8 cellular contexts compared by ENCODE assay signal in the genomic region with DNA sequence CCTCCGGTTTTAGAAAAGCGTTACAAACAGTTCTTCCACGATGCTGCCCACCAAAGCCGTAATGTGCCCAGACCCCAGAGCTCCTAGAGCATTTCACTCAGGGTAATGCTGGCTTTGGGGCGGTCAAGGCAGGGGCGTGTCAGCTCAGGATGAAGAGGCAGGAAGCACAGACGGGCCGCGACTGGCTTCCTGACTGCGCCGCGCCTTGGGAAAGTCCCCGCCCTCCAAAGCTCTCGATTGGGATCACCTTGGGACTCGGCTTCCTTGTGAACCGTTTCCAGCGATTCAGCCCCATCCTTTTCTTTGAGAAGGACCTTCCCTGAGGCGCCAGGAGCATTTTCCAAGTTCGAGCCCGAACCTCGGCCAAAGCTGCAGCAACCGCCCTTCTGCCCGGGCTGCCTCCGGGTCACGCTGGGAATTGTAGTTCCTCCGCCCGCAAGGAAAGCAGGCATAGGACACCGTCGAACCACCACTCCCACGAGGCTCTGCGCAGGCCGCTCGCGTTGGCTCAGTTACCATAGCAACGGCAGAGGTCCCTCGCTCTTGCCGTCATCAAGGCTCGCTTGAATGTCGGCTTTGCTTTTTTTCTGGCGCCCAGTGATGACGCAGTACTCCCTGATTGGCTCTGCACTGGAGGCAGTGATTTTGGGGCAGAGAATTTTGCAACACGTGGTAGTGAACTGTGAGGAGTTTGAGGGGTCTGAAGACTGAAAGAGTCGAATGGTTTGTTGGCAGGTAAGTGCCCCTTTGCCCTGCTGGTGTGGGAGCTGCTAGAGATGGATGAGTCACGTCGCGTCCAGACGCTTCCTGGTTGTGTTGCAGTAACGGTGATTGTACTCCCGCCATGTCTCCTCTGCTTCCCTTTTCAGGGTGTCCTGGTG. TPM values are rescaled to one million over a fixed set of nuclear protein-coding genes. Genes with fewer than 3 reads are reported as not detected.
DNase-seq lines count a peak whose midpoint lies in the region; ATAC-seq and TF ChIP-seq lines count a peak whose summit lies in the region.

Gene CCDC191 (minus strand): TSS at position 397 of the 881 bp plus-strand sequence. CDS start 60 bp downstream, at position 337.
Gene QTRT2 (plus strand): TSS at position 608 of the 881 bp plus-strand sequence. CDS start 8,521 bp downstream, outside the sequence.

- H3K9ac ChIP-seq in IMR-90 (ENCODE audit: low read depth, low read length) = peak within 1 kb of the TSS; percentile 78

- H4K20me1 ChIP-seq in IMR-90 (ENCODE audit: insufficient read depth, low read length) = no peaks in the 10 kb centered on the region
- H4K20me1 ChIP-seq in OCI-LY7 (ENCODE audit: insufficient read depth, low read length) = peaks cover 6% of the 10 kb centered on the region; the same call in 1 of the 2 replicates

- TF ChIP-seq CTCF in IMR-90 (conservative IDR thresholded peaks at IDR 0.05; ENCODE audit: low read depth, low read length) = no peak
- no peak for TF ChIP-seq CTCF in OCI-LY7 (conservative IDR thresholded peaks at IDR 0.05; ENCODE audit: low read length)

- H2AFZ ChIP-seq in IMR-90 (replicated peaks; ENCODE audit: low read length, poor library complexity) (peak within 1 kb of the TSS; percentile 99), OCI-LY7 (ENCODE audit: low read length) (peak within 1 kb of the TSS; percentile 89)

- no peak within 1 kb of the TSS for H2AK5ac ChIP-seq in IMR-90 (ENCODE audit: low read depth, low read length)

- POLR2A ChIA-PET in IMR-90 (lab: Charles Lee; ENCODE audit: unreplicated experiment) = no interaction called here
- POLR2A ChIA-PET in OCI-LY7 (lab: Charles Lee) = interaction anchor here (0.5 to 2.6 kb wide), 17 partner anchors 9 to 395 kb away, joined by 3 to 14 read pairs (median 3); no protein-coding TSS in a partner anchor

- DNase-seq in DMS114 treated with DMSO at 0.1 percent for 48 hours (lab: John Stamatoyannopoulos, UW; ENCODE audit: unreplicated experiment) = peak; percentile 98
- DNase-seq in IMR-90 = peak; percentile 99
- peak; percentile 100 for DNase-seq in OCI-LY7 (ENCODE audit: low spot score)
- peak; percentile 99 for DNase-seq in activated T-cell treated with anti-CD3 and anti-CD28 coated beads for 4 hours
- DNase-seq in epithelial cell of prostate (ENCODE audit: low read depth, low spot score) = peak; percentile 97
- DNase-seq in stimulated activated CD8-positive, alpha-beta memory T cell treated with anti-CD3 and anti-CD28 coated beads, Interleukin-2, amount 100 ng/mL, for 48 hours (ENCODE audit: low read depth in 2 of 2) = peak; percentile 91 to 97

- H3K18ac ChIP-seq in IMR-90 (ENCODE audit: low read depth, low read length) = peak within 1 kb of the TSS; percentile 67

- H3K27ac ChIP-seq in IMR-90 (ENCODE audit: insufficient read depth, low read length) (peak within 1 kb of the TSS; percentile 70), OCI-LY7 (ENCODE audit: low read depth, low read length, poor library complexity, severe bottlenecking) (peak within 1 kb of the TSS; percentile 69), epithelial cell of prostate (peak within 1 kb of the TSS; percentile 84)

- peak within 1 kb of the TSS; percentile 88 for H2BK120ac ChIP-seq in IMR-90 (ENCODE audit: low read depth, low read length)

- no peaks in the 10 kb centered on the region for H3K36me3 ChIP-seq in IMR-90 (ENCODE audit: control insufficient read depth, insufficient read depth, low read length)
- peaks cover 31% of the 10 kb centered on the region for H3K36me3 ChIP-seq in OCI-LY7 (ENCODE audit: insufficient read depth, low read length)

- H3K9me3 ChIP-seq in IMR-90 (ENCODE audit: control insufficient read depth, insufficient read depth, low read length) (no peaks in the 10 kb centered on the region), OCI-LY7 (ENCODE audit: low read length) (no peaks in the 10 kb centered on the region), mononuclear cell (ENCODE audit: low read depth, low read length) (no peaks in the 10 kb centered on the region)

- peak within 1 kb of the TSS; percentile 86 for H3K23ac ChIP-seq in IMR-90 (ENCODE audit: low read depth, low read length)

- CTCF ChIA-PET in IMR-90 (lab: Yijun Ruan, JAX) = no interaction called here
- CTCF ChIA-PET in OCI-LY7 (lab: Charles Lee; ENCODE audit: unreplicated experiment) = interaction anchor here (0.6 to 1.0 kb wide), 3 partner anchors 51 to 76 kb away, joined by 3 read pairs; no protein-coding TSS in a partner anchor

- H4K91ac ChIP-seq in IMR-90 (ENCODE audit: insufficient read depth, low read depth, low read length) = peak within 1 kb of the TSS; percentile 90

- H3K27me3 ChIP-seq in IMR-90 (ENCODE audit: control insufficient read depth, insufficient read depth, low read length) (no peaks in the 10 kb centered on the region), mononuclear cell (ENCODE audit: insufficient read depth, low read length) (no peaks in the 10 kb centered on the region)

- H4K5ac ChIP-seq in IMR-90 (ENCODE audit: low read depth, low read length) = peak within 1 kb of the TSS; percentile 86

- BruUV-seq in IMR-90 (replicated peaks; lab: Mats Ljungman, UMichigan) (no TSS peak), OCI-LY7 (replicated peaks; lab: Mats Ljungman, UMichigan) (no TSS peak)

- H3K4ac ChIP-seq in IMR-90 (ENCODE audit: low read depth, low read length) = peak within 1 kb of the TSS; percentile 91

- H3K79me1 ChIP-seq in IMR-90 (ENCODE audit: low read depth in 1 of 2, low read length in 2 of 2) = peaks cover 13 to 38% of the 10 kb centered on the region in 2 experiments; a peak in 2 of 4 replicates

- H3K4me2 ChIP-seq in IMR-90 (ENCODE audit: low read depth, low read length) (peak within 1 kb of the TSS; percentile 79), OCI-LY7 (ENCODE audit: low read length) (peak within 1 kb of the TSS; percentile 93)

- no peaks in the 10 kb centered on the region for H3K4me1 ChIP-seq in IMR-90 (ENCODE audit: control insufficient read depth, insufficient read depth, low read length)
- H3K4me1 ChIP-seq in OCI-LY7 (ENCODE audit: insufficient read depth, low read length, poor library complexity, severe bottlenecking) = peaks cover 40% of the 10 kb centered on the region
- H3K4me1 ChIP-seq in mononuclear cell (ENCODE audit: insufficient read depth, low read length) = peaks cover 35% of the 10 kb centered on the region

- peak within 1 kb of the TSS; percentile 60; the same call in 1 of the 2 replicates for H2BK20ac ChIP-seq in IMR-90 (ENCODE audit: low read depth, low read length)

- peak within 1 kb of the TSS; percentile 76 for H2AK9ac ChIP-seq in IMR-90 (replicated peaks; ENCODE audit: low read depth, low read length, poor library complexity)

- no peaks in the 10 kb centered on the region for H3K9me1 ChIP-seq in IMR-90 (ENCODE audit: insufficient read depth, low read length)

- in situ Hi-C loops in IMR-90 (cut with MboI; ENCODE audit: low sequenced_read_pairs) = no loop called here

- peak within 1 kb of the TSS; percentile 74 for H3K56ac ChIP-seq in IMR-90 (ENCODE audit: extremely low read depth, insufficient read depth, low read length)

- peaks cover 46% of the 10 kb centered on the region for H3K79me2 ChIP-seq in OCI-LY7 (ENCODE audit: insufficient read depth, low read depth, low read length)

- no peak for TF ChIP-seq RAD21 in IMR-90 (IDR thresholded peaks at IDR 0.05; ENCODE audit: low read length)

- H2BK5ac ChIP-seq in IMR-90 (ENCODE audit: low read depth, low read length, poor library complexity, severe bottlenecking) = peak within 1 kb of the TSS; percentile 73

- peak within 1 kb of the TSS; percentile 68 to 98 for H4K8ac ChIP-seq in IMR-90 (ENCODE audit: low read depth in 2 of 2, low read length in 2 of 2)

- 0% methylated on average over 26 of the region's 49 CpGs; no CpG with 5 or more reads in 1 of the 2 experiments for WGBS in IMR-90 (ENCODE audit: extremely low coverage in 2 of 2, insufficient read length in 1 of 2), 2 experiments

- intact Hi-C loops in IMR-90 (cut with micrococcal nuclease) (loop anchor here (5.0 to 10.0 kb wide), 2 partner anchors 219 to 312 kb away; partner anchors contain the start of genes ATP6V1A, GRAMD1C and NAA50), OCI-LY7 (cut with micrococcal nuclease; ENCODE audit: unreplicated experiment) (loop anchor here (1.0 to 10.0 kb wide), 6 partner anchors 51 to 396 kb away; partner anchors contain the start of genes ATP6V1A, NAA50 and ZDHHC23)

- H3K14ac ChIP-seq in IMR-90 (replicated peaks; ENCODE audit: low read depth, low read length) = peak within 1 kb of the TSS; percentile 95

- H3K4me3 ChIP-seq in IMR-90 (ENCODE audit: insufficient read depth, low read depth, low read length) = peak within 1 kb of the TSS; percentile 76
- peak within 1 kb of the TSS; percentile 89 for H3K4me3 ChIP-seq in OCI-LY7 (ENCODE audit: low read depth, low read length, poor library complexity, severe bottlenecking)
- H3K4me3 ChIP-seq in mononuclear cell (ENCODE audit: low read length) = peak within 1 kb of the TSS; percentile 67

- H3K9me2 ChIP-seq in OCI-LY7 (ENCODE audit: insufficient read depth, low read length) = no peaks in the 10 kb centered on the region

- peak; percentile 98 for ATAC-seq in GM21529 (IDR thresholded peaks at IDR 0.05; ENCODE audit: unreplicated experiment)
- peak; percentile 99 for ATAC-seq in IMR-90 (ENCODE audit: low read depth)

- dilution Hi-C loops in IMR-90 (cut with HindIII; ENCODE audit: low sequenced_read_pairs, unreplicated experiment) = no loop called here

- TF ChIP-seq POLR2A in IMR-90 (IDR thresholded peaks at IDR 0.05; ENCODE audit: low read depth, low read length) = no peak; the same call in 1 of the 2 replicates

- H2BK15ac ChIP-seq in IMR-90 (ENCODE audit: low read depth, low read length) = peak within 1 kb of the TSS; percentile 66; the same call in 2 of the 3 replicates

TF ChIP-seq in IMR-90, 13 proteins besides CTCF, POLR2A, EP300 and RAD21 (continues in another document):
- no peak for TF ChIP-seq SMC3 (IDR thresholded peaks at IDR 0.05; ENCODE audit: low read depth, low read length)
- TF ChIP-seq FOS (IDR thresholded peaks at IDR 0.05; ENCODE audit: low read depth, low read length) = peak; percentile 34; the same call in 1 of the 2 replicates
- TF ChIP-seq RFX5 (IDR thresholded peaks at IDR 0.05; ENCODE audit: low read depth, low read length) = peak; percentile 68; the same call in 1 of the 2 replicates
- TF ChIP-seq MAFK (IDR thresholded peaks at IDR 0.05; ENCODE audit: low read depth, low read length) = peak; percentile 56; the same call in 1 of the 2 replicates

RNA-seq across cellular contexts. Expression of gene CCDC191, which starts in this region (rescaled TPM):
- total RNA-seq in IMR-90 (2012; rRNA removed) = 0.72 and 0.83 TPM in 2 replicates
- polyA plus RNA-seq in IMR-90 (2012; rRNA removed) = 0.75 and 1.1 TPM in 2 replicates
- 0.10 and 0.11 TPM in 2 replicates for polyA plus RNA-seq in IMR-90 (2012; cell fraction: cytosol; rRNA removed)
- 1.5 and 7.0 TPM in 2 replicates for polyA plus RNA-seq in IMR-90 (2012; cell fraction: nucleus; rRNA removed; ENCODE audit: low replicate concordance)
- total RNA-seq in OCI-LY7 (2014; rRNA removed; shearing (Covaris generic)) = 5.0 and 5.4 TPM in 2 replicates
- 4.2 and 7.3 TPM in 2 replicates for total RNA-seq in OCI-LY7 (2022)
- total RNA-seq in mononuclear cell = 4.3 TPM

RNA-seq across cellular contexts. Expression of gene QTRT2, which starts in this region (rescaled TPM):
- total RNA-seq in IMR-90 (2012; rRNA removed) (15.6 and 20.3 TPM in 2 replicates), OCI-LY7 (2022) (54.6 and 57.2 TPM in 2 replicates), mononuclear cell (50.8 TPM)
- polyA plus RNA-seq in IMR-90 (2012; rRNA removed) = 5.1 and 7.3 TPM in 2 replicates
- polyA plus RNA-seq in IMR-90 (2012; cell fraction: cytosol; rRNA removed) = 1.6 and 3.1 TPM in 2 replicates
- 2.5 and 10.7 TPM in 2 replicates for polyA plus RNA-seq in IMR-90 (2012; cell fraction: nucleus; rRNA removed; ENCODE audit: low replicate concordance)
- total RNA-seq in OCI-LY7 (2014; rRNA removed; shearing (Covaris generic)) = 43.1 and 47.4 TPM in 2 replicates

Comparison
In these comparisons a context has a peak if more than half of its experiments do, and no peak if none do; other contexts are left out.
1. Peak in every context shown above with its lines: DNase-seq, ATAC-seq, H3K4me3 ChIP-seq and H3K27ac ChIP-seq.